Comparison of ENCODE assay signal across 20 cellular contexts in genomic region chr1:32899586-32900296, GRCh38. TPM values are rescaled to one million over a fixed set of nuclear protein-coding genes. Genes with fewer than 3 reads are reported as not detected.
DNase-seq lines count a peak whose midpoint lies in the region; ATAC-seq and TF ChIP-seq lines count a peak whose summit lies in the region.
"Had no signal": no experiment of that assay in that cellular context is flagged by ENCODE, and none has a peak within 500 bp of the region (broad histone marks: within the 10 kb centered on the region; RNA-seq: fewer than 3 reads in every experiment).

No MANE protein-coding gene starts in this region.

- no peak overlapping the region for H3K9ac ChIP-seq in SK-N-SH

- TF ChIP-seq POLR2A in stomach (IDR thresholded peaks at IDR 0.05): no peak

- H3K27me3 ChIP-seq in SK-N-SH (ENCODE audit: insufficient read depth) (peaks cover 7% of the 10 kb centered on the region; the same call in 1 of the 2 replicates), stomach (peaks cover 0 to 30% (median 3%) of the 10 kb centered on the region in 3 donors)
- H3K27me3 ChIP-seq: ascending aorta had no signal

- POLR2A ChIA-PET in SK-N-SH (lab: Yijun Ruan, JAX) (no interaction called here), HEK293T (lab: Yijun Ruan, JAX) (interaction anchor here (1.0 kb wide), 1 partner anchor 25 kb away, joined by 3 read pairs; no protein-coding TSS in a partner anchor)
- POLR2A ChIA-PET in activated CD8-positive, alpha-beta T cell treated with anti-CD3 and anti-CD28 coated beads for 36 hours (lab: Charles Lee): no interaction called here

- H4K20me1 ChIP-seq in SK-N-SH (ENCODE audit: insufficient read depth): no peaks in the 10 kb centered on the region

- H2AFZ ChIP-seq in SK-N-SH (ENCODE audit: low read depth): no peak overlapping the region

- no peak for TF ChIP-seq RAD21 in SK-N-SH (IDR thresholded peaks at IDR 0.05; ENCODE audit: low read length)

- H3K27ac ChIP-seq in SK-N-SH (ENCODE audit: low read depth in 2 of 2, low read length in 1 of 2) (no peak overlapping the region), stomach (peak overlapping the region in 3 of 5 donors; percentile 84 to 91 (median 88))
- H3K27ac ChIP-seq: ascending aorta, coronary artery, thoracic aorta had no signal

- CTCF ChIA-PET in SK-N-SH (lab: Yijun Ruan, JAX): interaction anchor here (1.4 to 3.6 kb wide), 5 partner anchors 9 to 186 kb away, joined by 3 to 19 read pairs (median 6); partner anchors contain the start of gene HPCA
- CTCF ChIA-PET in HEK293T (lab: Yijun Ruan, JAX): no interaction called here
- CTCF ChIA-PET in activated CD8-positive, alpha-beta T cell treated with anti-CD3 and anti-CD28 coated beads for 36 hours (lab: Charles Lee): interaction anchor here (1.7 to 3.1 kb wide), 2 partner anchors 13 to 155 kb away, joined by 7 read pairs; partner anchors contain the start of gene HPCA

- peak; percentile 18 for DNase-seq in NCI-H2171 treated with DMSO at 0.1 percent for 48 hours (lab: John Stamatoyannopoulos, UW)
- no peak for DNase-seq in NCI-H2171 (lab: John Stamatoyannopoulos, UW)
- DNase-seq in SK-N-SH: peak; percentile 49
- no peak for DNase-seq in left lobe of liver (ENCODE audit: low spot score)
- no peak for DNase-seq in stomach
- DNase-seq in HEK293T (ENCODE audit: extremely low spot score): no peak
- DNase-seq in CD14-positive monocyte (ENCODE audit: low spot score): no peak
- no peak for DNase-seq in activated CD8-positive, alpha-beta T cell treated with anti-CD3 and anti-CD28 coated beads for 36 hours
- DNase-seq: activated CD8-positive, alpha-beta memory T cell treated with anti-CD3 and anti-CD28 coated beads for 24 hours; activated effector memory CD4-positive, alpha-beta T cell treated with anti-CD3 and anti-CD28 coated beads, Interleukin-2, amount 50 U/mL, for 16 hours; CD8-positive, alpha-beta memory T cell; MV-4-11; NCI-H1930; stimulated activated CD4-positive, alpha-beta T cell treated with anti-CD3 and anti-CD28 coated beads, Interleukin-4, amount 100 ng/mL, for 24 hours; T-cell had no signal

- no peaks in the 10 kb centered on the region for H3K9me2 ChIP-seq in SK-N-SH

- TF ChIP-seq CTCF in SK-N-SH (IDR thresholded peaks at IDR 0.05): no peak
- TF ChIP-seq CTCF in stomach (IDR thresholded peaks at IDR 0.05): no peak
- TF ChIP-seq CTCF in CD14-positive monocyte (IDR thresholded peaks at IDR 0.05): no peak
- no peak for TF ChIP-seq CTCF in activated CD8-positive, alpha-beta T cell treated with anti-CD3 and anti-CD28 coated beads for 36 hours (IDR thresholded peaks at IDR 0.05)

- H3K36me3 ChIP-seq in SK-N-SH (replicated peaks in 1 of 2; ENCODE audit: control insufficient read depth in 1 of 2, insufficient read depth in 2 of 2, low read length in 1 of 2): no peaks in the 10 kb centered on the region
- H3K36me3 ChIP-seq in stomach: peaks cover 0 to 32% (median 22%) of the 10 kb centered on the region in 4 donors
- H3K36me3 ChIP-seq: ascending aorta, thoracic aorta had no signal

- no peaks in the 10 kb centered on the region for H3F3A ChIP-seq in SK-N-SH (replicated peaks; ENCODE audit: insufficient read depth)

- no peak overlapping the region for H3K4me2 ChIP-seq in SK-N-SH

- H3K27ac Mint-ChIP-seq in CD14-positive monocyte: no peak overlapping the region
- no peak overlapping the region for H3K27ac Mint-ChIP-seq in activated CD8-positive, alpha-beta T cell treated with anti-CD3 and anti-CD28 coated beads for 36 hours
- H3K27ac Mint-ChIP-seq: T-cell had no signal

- intact Hi-C loops in stomach (cut with DNase I; ENCODE audit: low total_unique reads): no loop called here
- intact Hi-C loops in CD14-positive monocyte (cut with micrococcal nuclease): no loop called here
- intact Hi-C loops in activated CD8-positive, alpha-beta T cell treated with anti-CD3 and anti-CD28 coated beads for 36 hours (cut with micrococcal nuclease): no loop called here

- H3K79me2 ChIP-seq in SK-N-SH (ENCODE audit: insufficient read depth): no peaks in the 10 kb centered on the region

- WGBS in SK-N-SH (ENCODE audit: low lambda C conversion rate): 55% methylated on average over 5 of the region's 7 CpGs
- 72 to 81% (median 76%) methylated on average over 7 of the region's 7 CpGs for WGBS in stomach, 5 donors

- peaks cover 2 to 5% of the 10 kb centered on the region in 2 donors for H3K36me3 Mint-ChIP-seq in CD14-positive monocyte
- no peaks in the 10 kb centered on the region for H3K36me3 Mint-ChIP-seq in activated CD8-positive, alpha-beta T cell treated with anti-CD3 and anti-CD28 coated beads for 36 hours (ENCODE audit: low read depth)
- H3K36me3 Mint-ChIP-seq: CD8-positive, alpha-beta memory T cell; T-cell had no signal

- H3K4me3 Mint-ChIP-seq in CD14-positive monocyte: peak overlapping the region in 1 of 2 donors; percentile 51
- no peak overlapping the region for H3K4me3 Mint-ChIP-seq in activated CD8-positive, alpha-beta T cell treated with anti-CD3 and anti-CD28 coated beads for 36 hours

- TF ChIP-seq EP300 in SK-N-SH (IDR thresholded peaks at IDR 0.05; ENCODE audit: borderline replicate concordance in 1 of 2, low read depth in 1 of 2, low read length in 1 of 2) (no peak), stomach (IDR thresholded peaks at IDR 0.05) (no peak)

- H3K9me3 Mint-ChIP-seq in CD14-positive monocyte: peaks cover 0 to 13% (median 8%) of the 10 kb centered on the region in 7 donors
- no peaks in the 10 kb centered on the region for H3K9me3 Mint-ChIP-seq in activated CD8-positive, alpha-beta T cell treated with anti-CD3 and anti-CD28 coated beads for 36 hours
- H3K9me3 Mint-ChIP-seq: T-cell had no signal

- H3K9me3 ChIP-seq in SK-N-SH: no peaks in the 10 kb centered on the region
- no peaks in the 10 kb centered on the region for H3K9me3 ChIP-seq in stomach
- H3K9me3 ChIP-seq: ascending aorta, thoracic aorta had no signal

- ATAC-seq in left lobe of liver: peak; percentile 36
- ATAC-seq in activated CD8-positive, alpha-beta T cell treated with anti-CD3 and anti-CD28 coated beads for 36 hours: no peak
- ATAC-seq: T-cell had no signal

- peaks cover 0 to 11% of the 10 kb centered on the region in 2 experiments; a peak in 1 of 4 replicates for H3K4me1 ChIP-seq in SK-N-SH (ENCODE audit: control insufficient read depth in 1 of 2, insufficient read depth in 2 of 2, low read depth in 1 of 2, low read length in 1 of 2)
- peaks cover 8 to 30% (median 29%) of the 10 kb centered on the region in 4 donors for H3K4me1 ChIP-seq in stomach

- peaks cover 62 to 94% (median 70%) of the 10 kb centered on the region in 3 donors for H3K27me3 Mint-ChIP-seq in CD14-positive monocyte (ENCODE audit: low read depth in 3 of 3)
- peaks cover 54% of the 10 kb centered on the region for H3K27me3 Mint-ChIP-seq in activated CD8-positive, alpha-beta T cell treated with anti-CD3 and anti-CD28 coated beads for 36 hours

- peaks cover 7% of the 10 kb centered on the region for H3K4me1 Mint-ChIP-seq in CD14-positive monocyte
- H3K4me1 Mint-ChIP-seq in activated CD8-positive, alpha-beta T cell treated with anti-CD3 and anti-CD28 coated beads for 36 hours (ENCODE audit: low read depth): peaks cover 7% of the 10 kb centered on the region

- H3K4me3 ChIP-seq in SK-N-SH (ENCODE audit: low read depth in 2 of 2, low read length in 1 of 2) (no peak overlapping the region), stomach (peak overlapping the region in 3 of 4 donors; percentile 74 to 77 (median 76))

TF ChIP-seq in SK-N-SH, 30 proteins besides CTCF, POLR2A, EP300 and RAD21 (continues in another document):
- no peak for TF ChIP-seq PBX3 (IDR thresholded peaks at IDR 0.05)

TF ChIP-seq in HEK293T, 16 proteins besides CTCF, POLR2A, EP300 and RAD21:
- no peak for TF ChIP-seq HDGF (IDR thresholded peaks at IDR 0.05; ENCODE audit: borderline replicate concordance)
- TF ChIP-seq PKNOX1 (IDR thresholded peaks at IDR 0.05): no peak

RNA-seq across cellular contexts. Expression of gene TMEM54, which starts 1.4 kb away (rescaled TPM):
- 54.5 and 66.6 TPM in 2 replicates for polyA plus RNA-seq in SK-N-SH (2012; rRNA removed)
- 26.6 and 45.6 TPM in 2 replicates for polyA plus RNA-seq in SK-N-SH (2012; cell fraction: cytosol; rRNA removed)
- polyA plus RNA-seq in SK-N-SH (2012; cell fraction: nucleus; rRNA removed): 21.9 and 32.8 TPM in 2 replicates
- 6.1 TPM for total RNA-seq in left lobe of liver
- 100 to 1,000 TPM in 3 of 5 donors, 10 to 100 TPM in 2; 34.9 to 408 (median 195) TPM for total RNA-seq in stomach
- polyA plus RNA-seq in stomach: 100 to 1,000 TPM; 104 to 249 (median 122) TPM
- not detected for polyA plus RNA-seq in CD14-positive monocyte
- total RNA-seq in activated CD8-positive, alpha-beta T cell treated with anti-CD3 and anti-CD28 coated beads for 36 hours: 1 to 10 TPM; 1.3 to 1.9 TPM
- polyA plus RNA-seq: CD8-positive, alpha-beta memory T cell had no signal

RNA-seq across cellular contexts. Expression of gene HPCA, which starts 13.4 kb away (rescaled TPM):
- polyA plus RNA-seq in SK-N-SH (2012; rRNA removed) (not detected in 2 replicates), stomach (under 1 TPM in 2 of 3 donors, not detected in 1; 0.30 to 0.75 TPM), CD14-positive monocyte (not detected)
- 0.01 and 0.14 TPM in 2 replicates for polyA plus RNA-seq in SK-N-SH (2012; cell fraction: cytosol; rRNA removed)
- 0.14 and 0.27 TPM in 2 replicates for polyA plus RNA-seq in SK-N-SH (2012; cell fraction: nucleus; rRNA removed)
- total RNA-seq in left lobe of liver (not detected), stomach (1 to 10 TPM in 1 of 5 donors, not detected in 4; 4.9 TPM)
- total RNA-seq in activated CD8-positive, alpha-beta T cell treated with anti-CD3 and anti-CD28 coated beads for 36 hours: under 1 TPM; 0.49 to 0.61 TPM
- total RNA-seq: A172; ascending aorta; CD8-positive, alpha-beta memory T cell; lung microvascular endothelial cell; thoracic aorta had no signal
- polyA plus RNA-seq: CD8-positive, alpha-beta memory T cell had no signal

RNA-seq across cellular contexts. Expression of gene FNDC5, which starts 29.0 kb away (rescaled TPM):
- 0.59 and 0.94 TPM in 2 replicates for polyA plus RNA-seq in SK-N-SH (2012; rRNA removed)
- polyA plus RNA-seq in SK-N-SH (2012; cell fraction: cytosol; rRNA removed): 0.66 and 1.00 TPM in 2 replicates
- 2.2 and 2.5 TPM in 2 replicates for polyA plus RNA-seq in SK-N-SH (2012; cell fraction: nucleus; rRNA removed)
- 5.4 TPM for total RNA-seq in left lobe of liver
- 10 to 100 TPM in 2 of 5 donors, 1 to 10 TPM in 1, under 1 TPM in 1, not detected in 1; 0.89 to 21.0 (median 6.9) TPM for total RNA-seq in stomach
- polyA plus RNA-seq in stomach: 1 to 10 TPM; 2.0 to 9.9 (median 6.7) TPM
- polyA plus RNA-seq in CD14-positive monocyte: not detected
- not detected for total RNA-seq in activated CD8-positive, alpha-beta T cell treated with anti-CD3 and anti-CD28 coated beads for 36 hours
- total RNA-seq: A172; CD8-positive, alpha-beta memory T cell; T-cell had no signal

Comparison
In these comparisons a context has a peak if more than half of its experiments do, and no peak if none do; other contexts are left out.
1. DNase-seq: peak in NCI-H2171 treated with DMSO at 0.1 percent for 48 hours (single experiment) and SK-N-SH (single experiment); none in NCI-H2171 (single experiment), left lobe of liver (single experiment), stomach (single experiment), HEK293T (single experiment), CD14-positive monocyte (single experiment) and activated CD8-positive, alpha-beta T cell treated with anti-CD3 and anti-CD28 coated beads for 36 hours (single experiment).
2. H3K27ac ChIP-seq: peak in stomach (3 of 5); none in SK-N-SH (0 of 2).
3. H3K4me3 ChIP-seq: peak in stomach (3 of 4); none in SK-N-SH (0 of 2).